Comparison of ENCODE assay signal across 21 cellular contexts in the genomic region with DNA sequence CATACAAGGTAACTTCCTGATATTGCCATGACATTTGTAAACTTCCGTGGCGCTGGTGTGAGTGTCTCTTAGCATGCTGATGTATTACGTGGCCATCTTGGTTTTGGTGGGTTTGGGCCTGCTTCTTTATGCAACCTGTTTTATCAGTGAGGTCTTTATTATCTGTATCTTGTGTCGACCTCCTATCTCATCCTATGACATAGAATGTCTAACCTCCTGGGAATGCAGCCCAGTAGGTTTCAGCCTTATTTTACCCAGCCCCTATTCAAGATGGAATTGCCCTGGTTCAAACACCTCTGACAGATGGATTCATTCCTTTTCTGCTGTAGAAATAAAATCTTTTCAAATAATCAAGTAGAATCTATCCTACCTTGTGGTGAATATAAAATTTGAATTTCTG. TPM values are rescaled to one million over a fixed set of nuclear protein-coding genes. Genes with fewer than 3 reads are reported as not detected.
DNase-seq lines count a peak whose midpoint lies in the region; ATAC-seq, FAIRE-seq and TF ChIP-seq lines count a peak whose summit lies in the region.
"Had no signal": no experiment of that assay in that cellular context is flagged by ENCODE, and none has a peak within 500 bp of the region (broad histone marks: within the 10 kb centered on the region; RNA-seq: fewer than 3 reads in every experiment).

No MANE protein-coding gene starts in this region.

- intact Hi-C loops in K562 (cut with micrococcal nuclease), result no loop called here
- intact Hi-C loops in natural killer cell (cut with micrococcal nuclease), result no loop called here

- no peak for DNase-seq in K562 (ENCODE audit: extremely low read depth in 1 of 4, low spot score in 3 of 4)
- DNase-seq in natural killer cell, result no peak
- DNase-seq in trophoblast cell, result peak; percentile 31 to 62
- DNase-seq in NCI-H510A (lab: John Stamatoyannopoulos, UW), result no peak
- DNase-seq: C1 segment of cervical spinal cord; Calu3; CD4-positive, alpha-beta memory T cell; COR-L47; DMS53; DMS79 treated with DMSO at 0.1 percent for 48 hours; GF-D8; GOT3; H7; HCEC 1CT had no signal

- no peak overlapping the region for H2AK5ac ChIP-seq in trophoblast cell (ENCODE audit: low read length)

- no peak for FAIRE-seq in K562 (lab: Jason Lieb, UNC)

- no peak overlapping the region for H3K9ac ChIP-seq in K562 (ENCODE audit: insufficient read depth in 1 of 2, low read depth in 2 of 2, low read length in 2 of 2)
- no peak overlapping the region for H3K9ac ChIP-seq in trophoblast cell (ENCODE audit: low read length)

- peak overlapping the region; percentile 92 to 97 for H3K27ac Mint-ChIP-seq in natural killer cell
- no peak overlapping the region for H3K27ac Mint-ChIP-seq in stimulated activated memory B cell treated with anti-CD40 and anti-IgM and Interleukin-4, amounts not matched to agents 10 μg/mL and 1 μg/mL and 100 μg/mL, for 72 hours
- H3K27ac Mint-ChIP-seq: CD4-positive, alpha-beta memory T cell had no signal

- 2% methylated on average over 4 of the region's 4 CpGs for WGBS in K562 (ENCODE audit: insufficient coverage, low coverage, missing lambda C conversion rate)
- no CpG with 5 or more reads among the region's 4 CpGs for WGBS in trophoblast cell (ENCODE audit: extremely low coverage, insufficient coverage, insufficient read length)

- no peak overlapping the region for H2BK5ac ChIP-seq in trophoblast cell (ENCODE audit: low read depth, low read length, poor library complexity)

- TF ChIP-seq CTCF in K562 (IDR thresholded peaks at IDR 0.05 in 2 of 3, conservative IDR thresholded peaks at IDR 0.05 in 1 of 3; ENCODE audit: insufficient read depth in 2 of 3, low read depth in 1 of 3, low read length in 3 of 3) (no peak), natural killer cell (IDR thresholded peaks at IDR 0.05) (no peak)

- H4K20me1 ChIP-seq in K562 (replicated peaks; ENCODE audit: control insufficient read depth, insufficient read depth, low read length), result no peaks in the 10 kb centered on the region

- no peak overlapping the region for H3K27ac ChIP-seq in K562 (ENCODE audit: extremely low read depth, low read depth, low read length)
- no peak overlapping the region for H3K27ac ChIP-seq in trophoblast cell (ENCODE audit: low read depth, low read length)

- POLR2A ChIA-PET in K562 (lab: Yijun Ruan, JAX), result no interaction called here

- H3K4me1 Mint-ChIP-seq in natural killer cell, result peaks cover 90 to 91% of the 10 kb centered on the region in 2 donors
- peaks cover 19% of the 10 kb centered on the region for H3K4me1 Mint-ChIP-seq in stimulated activated memory B cell treated with anti-CD40 and anti-IgM and Interleukin-4, amounts not matched to agents 10 μg/mL and 1 μg/mL and 100 μg/mL, for 72 hours
- H3K4me1 Mint-ChIP-seq: CD4-positive, alpha-beta memory T cell had no signal

- H2AFZ ChIP-seq in K562 (ENCODE audit: low read depth, low read length) (peak overlapping the region; percentile 36; the same call in 1 of the 2 replicates), trophoblast cell (ENCODE audit: insufficient read depth, low read length, poor library complexity) (no peak overlapping the region)

- H3K27me3 Mint-ChIP-seq in natural killer cell (ENCODE audit: low read depth in 2 of 2), result no peaks in the 10 kb centered on the region
- peaks cover 40% of the 10 kb centered on the region for H3K27me3 Mint-ChIP-seq in stimulated activated memory B cell treated with anti-CD40 and anti-IgM and Interleukin-4, amounts not matched to agents 10 μg/mL and 1 μg/mL and 100 μg/mL, for 72 hours

- CTCF ChIA-PET in K562 (lab: Yijun Ruan, JAX; ENCODE audit: low intra/inter-chr PET ratio), result no interaction called here

- H3K79me2 ChIP-seq in K562 (ENCODE audit: control insufficient read depth, insufficient read depth, low read length) (no peaks in the 10 kb centered on the region), trophoblast cell (ENCODE audit: control insufficient read depth, insufficient read depth, low read length, poor library complexity) (no peaks in the 10 kb centered on the region)

- no peak for TF ChIP-seq RAD21 in K562 (CRISPR knock-in tag; conservative IDR thresholded peaks at IDR 0.05 in 1 of 2, IDR thresholded peaks at IDR 0.05 in 1 of 2)

- no peak overlapping the region for H4K91ac ChIP-seq in trophoblast cell (ENCODE audit: low read depth, low read length)

- no peak overlapping the region for H3K23ac ChIP-seq in trophoblast cell (ENCODE audit: low read length)

- H3K18ac ChIP-seq in trophoblast cell (ENCODE audit: low read length), result no peak overlapping the region

- H3K4me3 Mint-ChIP-seq in natural killer cell, result no peak overlapping the region
- no peak overlapping the region for H3K4me3 Mint-ChIP-seq in stimulated activated memory B cell treated with anti-CD40 and anti-IgM and Interleukin-4, amounts not matched to agents 10 μg/mL and 1 μg/mL and 100 μg/mL, for 72 hours
- H3K4me3 Mint-ChIP-seq: CD4-positive, alpha-beta memory T cell had no signal

- no peak for ATAC-seq in K562
- ATAC-seq in natural killer cell, result no peak
- ATAC-seq in stimulated activated memory B cell treated with anti-CD40 and anti-IgM and Interleukin-4, amounts not matched to agents 10 μg/mL and 1 μg/mL and 100 μg/mL, for 72 hours, result no peak
- no peak for ATAC-seq in HG02870 (IDR thresholded peaks at IDR 0.05; ENCODE audit: unreplicated experiment)

- H3K14ac ChIP-seq in trophoblast cell (ENCODE audit: low read length), result no peak overlapping the region

- H3K4ac ChIP-seq in trophoblast cell (ENCODE audit: low read depth, low read length), result no peak overlapping the region

- no peak overlapping the region for H4K8ac ChIP-seq in trophoblast cell (ENCODE audit: low read depth, low read length)

- H3K9me3 Mint-ChIP-seq in natural killer cell, result no peaks in the 10 kb centered on the region
- H3K9me3 Mint-ChIP-seq in stimulated activated memory B cell treated with anti-CD40 and anti-IgM and Interleukin-4, amounts not matched to agents 10 μg/mL and 1 μg/mL and 100 μg/mL, for 72 hours, result no peaks in the 10 kb centered on the region
- H3K9me3 Mint-ChIP-seq: CD4-positive, alpha-beta memory T cell had no signal

- no peak overlapping the region for H4K12ac ChIP-seq in trophoblast cell (ENCODE audit: low read depth, low read length)

- no peaks in the 10 kb centered on the region for H3K9me1 ChIP-seq in K562 (ENCODE audit: control insufficient read depth, insufficient read depth, low read length)

- H3K4me2 ChIP-seq in K562 (ENCODE audit: insufficient read depth, low read length) (no peak overlapping the region), trophoblast cell (ENCODE audit: low read length) (no peak overlapping the region)

- H3K79me1 ChIP-seq in trophoblast cell (ENCODE audit: low read length), result no peaks in the 10 kb centered on the region

- BruUV-seq in K562 (replicated peaks; lab: Mats Ljungman, UMichigan), result no TSS peak

- TF ChIP-seq EP300 in K562 (IDR thresholded peaks at IDR 0.05; ENCODE audit: low read length), result no peak

- no peaks in the 10 kb centered on the region for H3K36me3 Mint-ChIP-seq in natural killer cell
- H3K36me3 Mint-ChIP-seq in stimulated activated memory B cell treated with anti-CD40 and anti-IgM and Interleukin-4, amounts not matched to agents 10 μg/mL and 1 μg/mL and 100 μg/mL, for 72 hours, result no peaks in the 10 kb centered on the region
- H3K36me3 Mint-ChIP-seq: CD4-positive, alpha-beta memory T cell had no signal

- H2BK120ac ChIP-seq in trophoblast cell (ENCODE audit: insufficient read depth, low read length, poor library complexity), result no peak overlapping the region

- H3K9me3 ChIP-seq in K562 (replicated peaks; ENCODE audit: control insufficient read depth, insufficient read depth, low read depth, low read length) (no peaks in the 10 kb centered on the region), trophoblast cell (ENCODE audit: insufficient read depth, low read depth, low read length) (no peaks in the 10 kb centered on the region)

- H3K4me1 ChIP-seq in K562 (replicated peaks in 1 of 2; ENCODE audit: control insufficient read depth in 2 of 2, insufficient read depth in 2 of 2, low read length in 2 of 2) (no peaks in the 10 kb centered on the region; a peak in 1 of 5 replicates), trophoblast cell (ENCODE audit: control insufficient read depth in 1 of 2, insufficient read depth in 2 of 2, low read length in 2 of 2) (peaks cover 0 to 5% of the 10 kb centered on the region in 2 experiments)

- H3K27me3 ChIP-seq in K562 (ENCODE audit: control insufficient read depth in 2 of 2, insufficient read depth in 2 of 2, low read length in 2 of 2) (peaks cover 0 to 3% of the 10 kb centered on the region in 2 experiments; a peak in 1 of 5 replicates), trophoblast cell (ENCODE audit: insufficient read depth, low read length) (no peaks in the 10 kb centered on the region)

- in situ Hi-C loops in K562 (cut with MboI), result no loop called here

- H3K36me3 ChIP-seq in K562 (ENCODE audit: control insufficient read depth, insufficient read depth, low read length) (no peaks in the 10 kb centered on the region), trophoblast cell (ENCODE audit: control insufficient read depth in 1 of 2, insufficient read depth in 2 of 2, low read length in 2 of 2) (no peaks in the 10 kb centered on the region)

- TF ChIP-seq POLR2A in K562 (conservative IDR thresholded peaks at IDR 0.05), result no peak

- H3K4me3 ChIP-seq in K562, result no peak overlapping the region
- H3K4me3 ChIP-seq in trophoblast cell (ENCODE audit: low read depth, low read length), result no peak overlapping the region

- H2BK12ac ChIP-seq in trophoblast cell (ENCODE audit: low read length), result no peak overlapping the region

TF ChIP-seq in K562, 482 proteins besides CTCF, POLR2A, EP300 and RAD21 (continues in another document):
- peak; percentile 57; the same call in 1 of the 2 replicates for TF ChIP-seq SMAD4 (CRISPR knock-in tag; conservative IDR thresholded peaks at IDR 0.05)

RNA-seq across cellular contexts. Expression of gene GPR141, which starts 23.0 kb away (rescaled TPM):
- total RNA-seq in K562 (2011; cell fraction: chromatin; rRNA removed; ENCODE audit: low replicate concordance), result not detected in 2 replicates
- total RNA-seq in K562 (2011; cell fraction: nucleolus; rRNA removed), result not detected in 2 replicates
- total RNA-seq in K562 (2011; cell fraction: nucleoplasm; rRNA removed), result not detected in 2 replicates
- total RNA-seq in K562 (2014; rRNA removed) (not detected in 2 replicates), K562 (2014; rRNA removed; fragmentation: Illumina TruSeq; extraction: Trizol) (not detected in 2 replicates), K562 (2015; rRNA removed; fragmentation: Illumina TruSeq; extraction: Trizol) (not detected in 2 replicates), K562 (2021) (not detected in 2 replicates), natural killer cell (10 to 100 TPM; 30.2 to 68.1 (median 55.2) TPM)
- polyA plus RNA-seq in K562 (2011; rRNA removed) (not detected in 2 replicates), K562 (2014; fragmentation: Illumina TruSeq; extraction: Trizol) (not detected in 2 replicates), K562 (2014; fragmentation: Nextera tagmentation; extraction: Ambion mirVana) (not detected), K562 (2014; rRNA removed) (not detected in 2 replicates)
- not detected in 2 replicates for polyA plus RNA-seq in K562 (2011; cell fraction: cytosol; rRNA removed)
- polyA plus RNA-seq in K562 (2011; cell fraction: nucleus; rRNA removed), result 0.23 TPM in 1 of 2 replicates, not detected in the other
- not detected in 2 replicates for polyA plus RNA-seq in K562 (2012)
- polyA minus RNA-seq in K562 (2011; rRNA and poly(A)+ RNA removed), result not detected in 2 replicates
- not detected in 2 replicates for polyA minus RNA-seq in K562 (2011; cell fraction: cytosol; rRNA and poly(A)+ RNA removed)
- not detected in 2 replicates for polyA minus RNA-seq in K562 (2011; cell fraction: nucleus; rRNA and poly(A)+ RNA removed)
- 0.07 TPM in 1 of 2 replicates, not detected in the other for polyA plus RNA-seq in trophoblast cell (2013)
- total RNA-seq: A172; A673; Calu3; CD4-positive, alpha-beta memory T cell; Daoy; G401; H7 had no signal
- polyA plus RNA-seq: BJ; CD4-positive, alpha-beta memory T cell had no signal

Comparison
In these comparisons a context has a peak if more than half of its experiments do, and no peak if none do; other contexts are left out.
1. DNase-seq: peak in trophoblast cell (2 of 2); none in K562 (0 of 4), natural killer cell (single experiment) and NCI-H510A (single experiment).
2. RNA of gene GPR141, which starts 23.0 kb away (total RNA-seq): 30.2 to 68.1 TPM in natural killer cell; not detected in K562; every median in the first group is over 10 times any median in the second.